ENCODE assay signal across 10 cellular contexts in genomic region chr2:10433948-10434884, GRCh38. TPM values are rescaled to one million over a fixed set of nuclear protein-coding genes. Genes with fewer than 3 reads are reported as not detected.
DNase-seq lines count a peak whose midpoint lies in the region; ATAC-seq, FAIRE-seq and TF ChIP-seq lines count a peak whose summit lies in the region.
"Had no signal": no experiment of that assay in that cellular context is flagged by ENCODE, and none has a peak within 500 bp of the region (broad histone marks: within the 10 kb centered on the region; RNA-seq: fewer than 3 reads in every experiment).

No MANE protein-coding gene starts in this region.

- H3K36me3 ChIP-seq in GM23248 (ENCODE audit: low read depth) (0 out of 2 replicates have a peak, but pooled peaks cover under 1% of the 10 kb centered on the region), HepG2 (replicated peaks in 1 of 2; ENCODE audit: control insufficient read depth in 1 of 2, insufficient read depth in 2 of 2, low read length in 2 of 2) (0 out of 5 replicates have a peak, but pooled peaks cover 0 to under 1% of the 10 kb centered on the region in 2 experiments)
- H3K36me3 ChIP-seq: brain microvascular endothelial cell had no signal

- in situ Hi-C loops in GM23248 (cut with MboI), result loop anchor here (10.0 to 25.0 kb wide), 2 partner anchors 359 to 647 kb away; no protein-coding TSS in a partner anchor
- in situ Hi-C loops in HepG2 (cut with HindIII; ENCODE audit: extremely low pct_ligation_motif_present, low pct_unique_long_range_greater_than_20kb), result loop anchor here (25.0 kb wide), 1 partner anchor 622 kb away; no protein-coding TSS in a partner anchor

- ATAC-seq in A549 (peak; percentile 3 to 5; a peak in 3 of 6 replicates), HepG2 (peak; percentile 5), esophagus mucosa (no peak), HG02870 (IDR thresholded peaks at IDR 0.05; ENCODE audit: unreplicated experiment) (no peak)

- H3K79me2 ChIP-seq in GM23248 (ENCODE audit: insufficient read depth), result no peaks in the 10 kb centered on the region
- H3K79me2 ChIP-seq in HepG2 (ENCODE audit: insufficient read depth, low read length), result no peaks in the 10 kb centered on the region

- H3K4me2 ChIP-seq in A549 (peak overlapping the region; percentile 44; the same call in 2 of the 3 replicates), GM23248 (ENCODE audit: unreplicated experiment) (peak overlapping the region; percentile 16), HepG2 (ENCODE audit: low read depth, low read length) (peak overlapping the region; percentile 56)

- no peak overlapping the region for H3K9ac ChIP-seq in GM23248
- H3K9ac ChIP-seq in HepG2 (ENCODE audit: insufficient read depth, low read depth, low read length), result no peak overlapping the region

- H3K4me1 ChIP-seq in A549, result peaks cover 18% of the 10 kb centered on the region
- H3K4me1 ChIP-seq in GM23248 (ENCODE audit: insufficient read depth), result no peaks in the 10 kb centered on the region
- H3K4me1 ChIP-seq in HepG2 (ENCODE audit: insufficient read depth, low read length), result peaks cover 57% of the 10 kb centered on the region

- 77% methylated on average over 14 of the region's 19 CpGs for WGBS in A549 (ENCODE audit: missing lambda C conversion rate)
- WGBS in GM23248 (ENCODE audit: low coverage in 1 of 2, low lambda C conversion rate in 2 of 2, missing lambda C conversion rate in 2 of 2), 2 experiments, result 73 to 77% methylated on average over 12 to 19 of the region's 19 CpGs
- 32% methylated on average over 14 of the region's 19 CpGs for WGBS in HepG2 (ENCODE audit: low lambda C conversion rate)

- FAIRE-seq in A549 (lab: Jason Lieb, UNC), result no peak
- no peak for FAIRE-seq in HepG2 (lab: Jason Lieb, UNC)

- H3K4me3 ChIP-seq in A549, result no peak overlapping the region
- no peak overlapping the region for H3K4me3 ChIP-seq in GM23248
- H3K4me3 ChIP-seq in HepG2 (replicated peaks in 1 of 3; ENCODE audit: insufficient read depth in 1 of 3, low read depth in 2 of 3, low read length in 3 of 3), result peak overlapping the region in 1 of 3 experiments; percentile 28; a peak in 1 of 6 replicates
- H3K4me3 ChIP-seq: tibial artery had no signal

- TF ChIP-seq CTCF in A549 (IDR thresholded peaks at IDR 0.05) (no peak), HepG2 (CRISPR knock-in tag; IDR thresholded peaks at IDR 0.05) (no peak)

- CTCF ChIA-PET in A549 (lab: Yijun Ruan, JAX) (interaction anchor here (0.6 to 12.0 kb wide), 110 partner anchors 8 to 652 kb away, joined by 3 to 322 read pairs (median 5); partner anchors contain the start of genes CYS1, HPCAL1, KLF11 and ODC1), HepG2 (lab: Yijun Ruan, JAX; ENCODE audit: low intra/inter-chr PET ratio, low total read pairs) (interaction anchor here (1.0 to 2.5 kb wide), 7 partner anchors 163 to 362 kb away, joined by 3 to 32 read pairs (median 10); no protein-coding TSS in a partner anchor)

- no peak for TF ChIP-seq RAD21 in A549 (conservative IDR thresholded peaks at IDR 0.05 in 1 of 2, IDR thresholded peaks at IDR 0.05 in 1 of 2)
- no peak for TF ChIP-seq RAD21 in HepG2 (CRISPR knock-in tag; IDR thresholded peaks at IDR 0.05)

- H2AFZ ChIP-seq in GM23248 (no peak overlapping the region), HepG2 (ENCODE audit: low read length) (no peak overlapping the region)

- H4K20me1 ChIP-seq in GM23248 (ENCODE audit: insufficient read depth) (no peaks in the 10 kb centered on the region), HepG2 (ENCODE audit: insufficient read depth, low read length) (no peaks in the 10 kb centered on the region)

- DNase-seq in A549 (ENCODE audit: low read depth in 1 of 2, low spot score in 1 of 2) (no peak), GM23248 (no peak), SW480 (ENCODE audit: low spot score) (peak; percentile 52), HepG2 (ENCODE audit: low spot score) (no peak), NCI-H82 (lab: John Stamatoyannopoulos, UW) (no peak), HT-29 (ENCODE audit: low spot score) (no peak)

- POLR2A ChIA-PET in A549 (lab: Yijun Ruan, JAX) (interaction anchor here (0.5 to 2.2 kb wide), 4 partner anchors 13 to 361 kb away, joined by 3 to 24 read pairs (median 8); partner anchors contain the start of gene ODC1), HepG2 (lab: Yijun Ruan, JAX) (interaction anchor here (0.5 to 2.7 kb wide), 5 partner anchors 15 to 414 kb away, joined by 4 to 20 read pairs (median 8); partner anchors contain the start of gene ODC1)

- TF ChIP-seq POLR2A in A549 (IDR thresholded peaks at IDR 0.05; ENCODE audit: low read length) (no peak), HepG2 (IDR thresholded peaks at IDR 0.05; ENCODE audit: insufficient read depth in 1 of 2, low read depth in 2 of 2, low read length in 2 of 2) (no peak)

- H3K27me3 ChIP-seq in GM23248 (replicated peaks; ENCODE audit: insufficient read depth), result no peaks in the 10 kb centered on the region
- peaks cover 10 to 49% of the 10 kb centered on the region in 2 experiments for H3K27me3 ChIP-seq in HepG2 (ENCODE audit: control insufficient read depth in 1 of 2, insufficient read depth in 2 of 2, low read length in 2 of 2)
- H3K27me3 ChIP-seq: brain microvascular endothelial cell, tibial artery had no signal

- BruUV-seq in HepG2 (replicated peaks; lab: Mats Ljungman, UMichigan), result no TSS peak

- intact Hi-C loops in HepG2 (cut with micrococcal nuclease; ENCODE audit: unreplicated experiment), result loop anchor here (2.0 kb wide), 1 partner anchor 235 kb away; no protein-coding TSS in a partner anchor

- H3K9me2 ChIP-seq in GM23248 (ENCODE audit: insufficient read depth), result no peaks in the 10 kb centered on the region

- H3K9me3 ChIP-seq in A549 (no peaks in the 10 kb centered on the region), GM23248 (ENCODE audit: low read depth) (no peaks in the 10 kb centered on the region), HepG2 (ENCODE audit: low read length) (no peaks in the 10 kb centered on the region)
- H3K9me3 ChIP-seq: tibial artery had no signal

- peaks cover 4% of the 10 kb centered on the region; the same call in 1 of the 2 replicates for H3F3A ChIP-seq in GM23248 (ENCODE audit: insufficient read depth)

- TF ChIP-seq EP300 in A549 (IDR thresholded peaks at IDR 0.05) (no peak), HepG2 (IDR thresholded peaks at IDR 0.05; ENCODE audit: low read depth in 2 of 2, low read length in 2 of 2) (no peak), HepG2 (CRISPR knock-in tag; IDR thresholded peaks at IDR 0.05; ENCODE audit: borderline replicate concordance) (no peak)

- H3K27ac ChIP-seq in A549 (peak overlapping the region in 1 of 2 experiments; percentile 68; a peak in 4 of 6 replicates), GM23248 (no peak overlapping the region), HepG2 (ENCODE audit: extremely low read length, insufficient read depth, low read length) (no peak overlapping the region)
- H3K27ac ChIP-seq: brain microvascular endothelial cell, tibial artery had no signal

TF ChIP-seq in A549, 52 proteins besides CTCF, POLR2A, EP300 and RAD21 (continues in another document):
- TF ChIP-seq HEYL (CRISPR knock-in tag; IDR thresholded peaks at IDR 0.05), result no peak

TF ChIP-seq in HepG2, 621 proteins besides CTCF, POLR2A, EP300 and RAD21 (continues in another document):
- TF ChIP-seq ZSCAN29 (CRISPR knock-in tag; conservative IDR thresholded peaks at IDR 0.05), result no peak

RNA-seq across cellular contexts. Expression of gene ODC1, which starts 13.9 kb away (rescaled TPM):
- polyA plus RNA-seq in A549 (2011; rRNA removed) (198 and 265 TPM in 2 replicates), A549 (2017; fragmentation: RNase III; extraction: RNeasy Plus Mini Kit Qiagen cat#74134 plus additional on column Dnase treatment) (56.3 to 89.5 TPM (median 57.8 TPM) in 3 replicates), GM23248 (2016; fragmentation: Nextera tagmentation; extraction: Ambion mirVana) (58.3 and 61.5 TPM in 2 replicates), HepG2 (2011; rRNA removed) (105 and 142 TPM in 2 replicates)
- polyA plus RNA-seq in A549 (2012; cell fraction: cytosol; rRNA removed), result 147 and 159 TPM in 2 replicates
- polyA plus RNA-seq in A549 (2012; cell fraction: nucleus; rRNA removed), result 84.5 and 165 TPM in 2 replicates
- 110 and 113 TPM in 2 replicates for polyA minus RNA-seq in A549 (2011; rRNA and poly(A)+ RNA removed)
- 106 and 114 TPM in 2 replicates for total RNA-seq in GM23248 (2014; rRNA removed; shearing (Covaris generic))
- total RNA-seq in HepG2 (2016; rRNA removed; fragmentation: Illumina TruSeq; extraction: Trizol) (371 and 422 TPM in 2 replicates), esophagus mucosa (21.6 TPM)
- total RNA-seq in HepG2 (2016; cell fraction: cytosol; rRNA removed; fragmentation: Illumina TruSeq; extraction: Trizol; ENCODE audit: low read depth), result 747 and 845 TPM in 2 replicates
- total RNA-seq in HepG2 (2016; cell fraction: insoluble cytoplasmic fraction; rRNA removed; fragmentation: Illumina TruSeq; extraction: Trizol), result 382 and 405 TPM in 2 replicates
- total RNA-seq in HepG2 (2016; cell fraction: membrane; rRNA removed; fragmentation: Illumina TruSeq; extraction: Trizol), result 1,179 and 1,380 TPM in 2 replicates
- total RNA-seq in HepG2 (2016; cell fraction: nucleus; rRNA removed; fragmentation: Illumina TruSeq; extraction: Trizol), result 154 and 170 TPM in 2 replicates
- 93.6 and 131 TPM in 2 replicates for polyA plus RNA-seq in HepG2 (2011; cell fraction: cytosol; rRNA removed)
- 44.5 and 56.5 TPM in 2 replicates for polyA plus RNA-seq in HepG2 (2011; cell fraction: nucleus; rRNA removed)
- 108 and 109 TPM in 2 replicates for polyA plus RNA-seq in HepG2 (2012)
- polyA plus RNA-seq in HepG2 (2016; cell fraction: cytosol; fragmentation: Illumina TruSeq; extraction: Trizol; ENCODE audit: low read depth), result 923 and 940 TPM in 2 replicates
- 367 and 392 TPM in 2 replicates for polyA plus RNA-seq in HepG2 (2016; cell fraction: insoluble cytoplasmic fraction; fragmentation: Illumina TruSeq; extraction: Trizol; ENCODE audit: low read depth)
- 1,008 and 1,080 TPM in 2 replicates for polyA plus RNA-seq in HepG2 (2016; cell fraction: membrane; fragmentation: Illumina TruSeq; extraction: Trizol; ENCODE audit: low read depth)
- polyA plus RNA-seq in HepG2 (2016; cell fraction: nucleus; fragmentation: Illumina TruSeq; extraction: Trizol; ENCODE audit: insufficient read depth, low read depth), result 235 and 237 TPM in 2 replicates
- polyA minus RNA-seq in HepG2 (2011; rRNA and poly(A)+ RNA removed; ENCODE audit: low replicate concordance), result 64.0 and 223 TPM in 2 replicates
- 53.3 and 58.5 TPM in 2 replicates for polyA minus RNA-seq in HepG2 (2011; cell fraction: cytosol; rRNA and poly(A)+ RNA removed)
- polyA minus RNA-seq in HepG2 (2011; cell fraction: nucleus; rRNA and poly(A)+ RNA removed), result 32.7 and 35.2 TPM in 2 replicates
- total RNA-seq in HT-29 (2014; rRNA removed; shearing (Covaris generic)), result 323 and 427 TPM in 2 replicates

Comparison
In these comparisons a context has a peak if more than half of its experiments do, and no peak if none do; other contexts are left out.
1. ATAC-seq: peak in A549 (2 of 2) and HepG2 (single experiment); none in esophagus mucosa (single experiment) and HG02870 (single experiment).
2. Peak in every context shown above with its lines, with median percentiles within 50 percentile points of each other: H3K4me2 ChIP-seq.